ENCODE assay signal across 22 cellular contexts in genomic region chr10:49162063-49162462, GRCh38. TPM values are rescaled to one million over a fixed set of nuclear protein-coding genes. Genes with fewer than 3 reads are reported as not detected.
"Had no signal": no experiment of that assay in that cellular context is flagged by ENCODE, and none has a peak within 500 bp of the region (broad histone marks: within the 10 kb centered on the region; RNA-seq: fewer than 3 reads in every experiment).

No MANE protein-coding gene starts in this region.

- H3K9ac ChIP-seq: SK-N-SH had no signal

- H3K9me3 Mint-ChIP-seq: activated naive CD4-positive, alpha-beta T cell treated with anti-CD3 and anti-CD28 coated beads for 36 hours; activated T-cell treated with anti-CD3 and anti-CD28 coated beads, Interleukin-2, amount 50 U/mL, for 4 hours had no signal

- H3K27ac Mint-ChIP-seq: activated naive CD4-positive, alpha-beta T cell treated with anti-CD3 and anti-CD28 coated beads for 36 hours; activated naive CD8-positive, alpha-beta T cell had no signal

- H3K9me3 ChIP-seq: MG63, Peyer's patch, SJCRH30, SK-N-SH had no signal

- ATAC-seq: activated T-cell treated with anti-CD3 and anti-CD28 coated beads, Interleukin-2, amount 50 U/mL, for 4 hours had no signal

- H3K36me3 Mint-ChIP-seq: activated naive CD8-positive, alpha-beta T cell had no signal

- H3K27me3 ChIP-seq: brain microvascular endothelial cell, cardiac muscle cell, MG63, Peyer's patch, SJCRH30 had no signal

- DNase-seq: activated CD4-positive, alpha-beta T cell treated with anti-CD3 and anti-CD28 coated beads for 4 hours; activated CD4-positive, alpha-beta T cell treated with anti-CD3 and anti-CD28 coated beads, Interleukin-2, amount 50 U/mL, for 4 hours; activated gamma-delta T cell; activated naive CD4-positive, alpha-beta T cell treated with anti-CD3 and anti-CD28 coated beads for 36 hours; activated T-cell treated with anti-CD3 and anti-CD28 coated beads, Interleukin-2, amount 50 U/mL, for 4 hours; NCI-H1417 treated with DMSO at 0.1 percent for 48 hours; NCI-H1694; NCI-H2029 treated with DMSO at 0.1 percent for 48 hours; NCI-H510A; NCI-H82; Peyer's patch; Right ventricle myocardium superior; SK-N-SH; T-helper 1 cell; WERI-Rb-1 had no signal

- H3K4me2 ChIP-seq: SK-N-SH had no signal

- H3K27ac ChIP-seq: brain microvascular endothelial cell, cardiac muscle cell, Peyer's patch, RWPE1, SJCRH30, WERI-Rb-1 had no signal

- H3K36me3 ChIP-seq: brain microvascular endothelial cell, cardiac muscle cell, MG63, Peyer's patch, SJCRH30, WERI-Rb-1 had no signal

- H3K4me3 ChIP-seq: cardiac muscle cell, MG63, Peyer's patch, SJCRH30 had no signal

- H3K4me3 Mint-ChIP-seq: activated naive CD4-positive, alpha-beta T cell treated with anti-CD3 and anti-CD28 coated beads for 36 hours; activated naive CD8-positive, alpha-beta T cell; activated T-cell treated with anti-CD3 and anti-CD28 coated beads, Interleukin-2, amount 50 U/mL, for 4 hours had no signal

- H3K4me1 ChIP-seq: Peyer's patch, SJCRH30 had no signal

RNA-seq across cellular contexts. Expression of gene TMEM273, which starts 26.1 kb away (rescaled TPM):
- total RNA-seq: cardiac muscle cell had no signal
- polyA plus RNA-seq: cardiac muscle cell, SK-N-SH had no signal

RNA-seq across cellular contexts. Expression of gene FAM170B, which starts 28.2 kb away (rescaled TPM):
- total RNA-seq: activated naive CD4-positive, alpha-beta T cell treated with anti-CD3 and anti-CD28 coated beads for 36 hours; activated T-cell treated with anti-CD3 and anti-CD28 coated beads, Interleukin-2, amount 50 U/mL, for 4 hours; cardiac muscle cell; Peyer's patch; Right ventricle myocardium superior; SJCRH30 had no signal
- polyA plus RNA-seq: cardiac muscle cell, SK-N-SH had no signal

RNA-seq across cellular contexts. Expression of gene VSTM4, which starts 46.7 kb away (rescaled TPM):
- total RNA-seq: activated naive CD4-positive, alpha-beta T cell treated with anti-CD3 and anti-CD28 coated beads for 36 hours; OCI-LY7 had no signal
